Comparison of ENCODE assay signal across 1 cellular context in genomic region chr15:48861813-48862431, GRCh38.
TF ChIP-seq lines count a peak whose summit lies in the region.

No MANE protein-coding gene starts in this region.

TF ChIP-seq in K562, 482 proteins besides CTCF, POLR2A, EP300 and RAD21 (continued from another document and continues in another):
- TF ChIP-seq, protein P1, sequence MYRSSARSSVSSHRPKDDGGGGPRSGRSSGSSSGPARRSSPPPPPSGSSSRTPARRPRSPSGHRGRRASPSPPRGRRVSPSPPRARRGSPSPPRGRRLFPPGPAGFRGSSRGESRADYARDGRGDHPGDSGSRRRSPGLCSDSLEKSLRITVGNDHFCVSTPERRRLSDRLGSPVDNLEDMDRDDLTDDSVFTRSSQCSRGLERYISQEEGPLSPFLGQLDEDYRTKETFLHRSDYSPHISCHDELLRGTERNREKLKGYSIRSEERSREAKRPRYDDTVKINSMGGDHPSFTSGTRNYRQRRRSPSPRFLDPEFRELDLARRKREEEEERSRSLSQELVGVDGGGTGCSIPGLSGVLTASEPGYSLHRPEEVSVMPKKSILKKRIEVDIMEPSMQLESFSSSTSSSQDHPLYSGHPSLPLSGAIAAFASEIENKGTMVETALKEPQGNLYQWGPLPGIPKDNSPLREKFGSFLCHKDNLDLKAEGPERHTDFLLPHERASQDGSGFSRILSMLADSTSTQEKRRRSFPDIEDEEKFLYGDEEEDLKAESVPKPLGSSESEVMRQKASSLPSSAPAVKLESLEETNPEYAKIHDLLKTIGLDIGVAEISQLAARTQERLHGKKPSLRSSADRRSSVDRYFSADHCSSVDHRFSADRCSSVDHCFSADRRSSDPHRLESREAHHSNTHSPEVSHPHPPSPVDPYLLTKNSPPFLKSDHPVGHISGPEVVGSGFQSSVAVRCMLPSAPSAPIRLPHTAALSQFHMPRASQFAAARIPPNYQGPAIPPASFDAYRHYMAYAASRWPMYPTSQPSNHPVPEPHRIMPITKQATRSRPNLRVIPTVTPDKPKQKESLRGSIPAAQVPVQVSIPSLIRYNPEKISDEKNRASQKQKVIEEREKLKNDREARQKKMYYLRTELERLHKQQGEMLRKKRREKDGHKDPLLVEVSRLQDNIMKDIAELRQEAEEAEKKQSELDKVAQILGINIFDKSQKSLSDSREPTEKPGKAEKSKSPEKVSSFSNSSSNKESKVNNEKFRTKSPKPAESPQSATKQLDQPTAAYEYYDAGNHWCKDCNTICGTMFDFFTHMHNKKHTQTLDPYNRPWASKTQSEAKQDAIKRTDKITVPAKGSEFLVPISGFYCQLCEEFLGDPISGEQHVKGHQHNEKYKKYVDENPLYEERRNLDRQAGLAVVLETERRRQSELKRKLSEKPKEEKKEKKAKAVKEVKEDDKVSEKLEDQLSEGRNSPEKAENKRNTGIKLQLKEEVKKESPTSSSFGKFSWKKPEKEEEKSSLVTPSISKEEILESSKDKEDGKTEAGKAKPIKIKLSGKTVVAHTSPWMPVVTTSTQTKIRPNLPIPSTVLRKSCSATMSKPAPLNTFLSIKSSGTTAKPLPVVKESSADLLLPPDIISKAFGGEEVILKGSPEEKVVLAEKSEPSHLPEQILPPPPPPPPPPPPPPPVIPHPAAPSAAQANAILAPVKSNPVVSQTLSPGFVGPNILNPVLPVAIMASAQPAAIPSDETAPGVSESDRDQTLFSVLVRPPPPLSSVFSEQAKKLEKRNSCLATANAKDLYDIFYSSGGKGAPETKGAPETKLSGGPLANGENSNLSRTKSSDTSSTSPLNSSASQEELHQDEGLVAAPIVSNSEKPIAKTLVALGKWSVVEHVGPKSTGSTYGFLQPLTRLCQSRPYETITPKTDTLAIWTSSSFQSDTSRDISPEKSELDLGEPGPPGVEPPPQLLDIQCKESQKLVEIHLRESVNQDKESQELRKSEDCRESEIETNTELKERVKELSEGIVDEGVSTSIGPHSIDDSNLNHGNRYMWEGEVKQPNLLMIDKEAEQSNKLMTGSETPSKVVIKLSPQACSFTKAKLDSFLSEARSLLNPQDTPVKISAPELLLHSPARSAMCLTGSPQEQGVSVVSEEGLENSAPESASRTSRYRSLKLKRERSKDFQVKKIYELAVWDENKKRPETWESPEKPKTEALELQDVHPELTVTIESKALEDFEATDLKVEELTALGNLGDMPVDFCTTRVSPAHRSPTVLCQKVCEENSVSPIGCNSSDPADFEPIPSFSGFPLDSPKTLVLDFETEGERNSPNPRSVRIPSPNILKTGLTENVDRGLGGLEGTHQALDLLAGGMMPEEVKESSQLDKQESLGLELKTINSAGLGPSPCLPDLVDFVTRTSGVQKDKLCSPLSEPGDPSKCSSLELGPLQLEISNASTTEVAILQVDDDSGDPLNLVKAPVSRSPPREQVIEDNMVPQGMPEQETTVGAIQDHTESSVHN (IDR thresholded peaks at IDR 0.05; ENCODE audit: borderline replicate concordance in 1 of 2, low read depth in 1 of 2), result no peak
- TF ChIP-seq ATF3 (IDR thresholded peaks at IDR 0.05) (no peak), ATF3 (CRISPR knock-in tag; conservative IDR thresholded peaks at IDR 0.05) (no peak), ZNF395 (CRISPR knock-in tag; IDR thresholded peaks at IDR 0.05) (no peak), CHD4 (IDR thresholded peaks at IDR 0.05; ENCODE audit: insufficient read depth, insufficient replicate concordance, low read depth, low read length, poor library complexity, severe bottlenecking) (no peak), PML (IDR thresholded peaks at IDR 0.05; ENCODE audit: low read length) (no peak), CHD2 (IDR thresholded peaks at IDR 0.05; ENCODE audit: low read depth, low read length) (no peak), NFRKB (IDR thresholded peaks at IDR 0.05; ENCODE audit: low read depth) (no peak), ZBTB9 (CRISPR knock-in tag; IDR thresholded peaks at IDR 0.05) (no peak), TRIM24 (IDR thresholded peaks at IDR 0.05) (no peak), ZBTB8A (IDR thresholded peaks at IDR 0.05; ENCODE audit: partially characterized antibody) (no peak), HOMEZ (CRISPR knock-in tag; IDR thresholded peaks at IDR 0.05) (no peak), ZNF717 (CRISPR knock-in tag; IDR thresholded peaks at IDR 0.05) (no peak), ESRRA (IDR thresholded peaks at IDR 0.05; ENCODE audit: borderline replicate concordance, low read depth) (no peak), FOXK1 (CRISPR knock-in tag; IDR thresholded peaks at IDR 0.05; ENCODE audit: borderline replicate concordance) (no peak), NUFIP1 (IDR thresholded peaks at IDR 0.05; ENCODE audit: partially characterized antibody) (no peak), LCOR (CRISPR knock-in tag; IDR thresholded peaks at IDR 0.05) (no peak), FOXK2 (conservative IDR thresholded peaks at IDR 0.05 in 1 of 2, IDR thresholded peaks at IDR 0.05 in 1 of 2; ENCODE audit: low read depth in 2 of 2) (no peak), ARID2 (IDR thresholded peaks at IDR 0.05) (peak; percentile 80), SMARCA4 (IDR thresholded peaks at IDR 0.05) (no peak), BMI1 (IDR thresholded peaks at IDR 0.05; ENCODE audit: low read length) (no peak), ZNF668 (CRISPR knock-in tag; IDR thresholded peaks at IDR 0.05) (no peak), TBP (optimal IDR thresholded peaks at IDR 0.05; ENCODE audit: low read depth, low read length) (peak; percentile 19), ASH1L (IDR thresholded peaks at IDR 0.05; ENCODE audit: borderline replicate concordance, low read depth, partially characterized antibody) (no peak), YBX1 (IDR thresholded peaks at IDR 0.05) (no peak), KLF16 (IDR thresholded peaks at IDR 0.05) (0 out of 2 replicates have a peak, but pooled peaks have one; percentile 37), IFI16 (CRISPR knock-in tag; IDR thresholded peaks at IDR 0.05) (no peak), ZBTB1 (CRISPR knock-in tag; IDR thresholded peaks at IDR 0.05; ENCODE audit: borderline replicate concordance, low read depth) (no peak), JUNB (CRISPR knock-in tag; conservative IDR thresholded peaks at IDR 0.05) (no peak), ZNF280A (IDR thresholded peaks at IDR 0.05; ENCODE audit: low read depth, partially characterized antibody) (no peak), XRCC5 (IDR thresholded peaks at IDR 0.05; ENCODE audit: low read depth, low read length) (no peak)
- TF ChIP-seq, protein P2, sequence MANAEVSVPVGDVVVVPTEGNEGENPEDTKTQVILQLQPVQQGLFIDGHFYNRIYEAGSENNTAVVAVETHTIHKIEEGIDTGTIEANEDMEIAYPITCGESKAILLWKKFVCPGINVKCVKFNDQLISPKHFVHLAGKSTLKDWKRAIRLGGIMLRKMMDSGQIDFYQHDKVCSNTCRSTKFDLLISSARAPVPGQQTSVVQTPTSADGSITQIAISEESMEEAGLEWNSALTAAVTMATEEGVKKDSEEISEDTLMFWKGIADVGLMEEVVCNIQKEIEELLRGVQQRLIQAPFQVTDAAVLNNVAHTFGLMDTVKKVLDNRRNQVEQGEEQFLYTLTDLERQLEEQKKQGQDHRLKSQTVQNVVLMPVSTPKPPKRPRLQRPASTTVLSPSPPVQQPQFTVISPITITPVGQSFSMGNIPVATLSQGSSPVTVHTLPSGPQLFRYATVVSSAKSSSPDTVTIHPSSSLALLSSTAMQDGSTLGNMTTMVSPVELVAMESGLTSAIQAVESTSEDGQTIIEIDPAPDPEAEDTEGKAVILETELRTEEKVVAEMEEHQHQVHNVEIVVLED (CRISPR knock-in tag; IDR thresholded peaks at IDR 0.05), result no peak
- TF ChIP-seq, protein P3, sequence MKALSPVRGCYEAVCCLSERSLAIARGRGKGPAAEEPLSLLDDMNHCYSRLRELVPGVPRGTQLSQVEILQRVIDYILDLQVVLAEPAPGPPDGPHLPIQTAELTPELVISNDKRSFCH (CRISPR knock-in tag; IDR thresholded peaks at IDR 0.05), result no peak
- TF ChIP-seq, protein P3 (tag; IDR thresholded peaks at IDR 0.05), result no peak
- TF ChIP-seq, protein P4, sequence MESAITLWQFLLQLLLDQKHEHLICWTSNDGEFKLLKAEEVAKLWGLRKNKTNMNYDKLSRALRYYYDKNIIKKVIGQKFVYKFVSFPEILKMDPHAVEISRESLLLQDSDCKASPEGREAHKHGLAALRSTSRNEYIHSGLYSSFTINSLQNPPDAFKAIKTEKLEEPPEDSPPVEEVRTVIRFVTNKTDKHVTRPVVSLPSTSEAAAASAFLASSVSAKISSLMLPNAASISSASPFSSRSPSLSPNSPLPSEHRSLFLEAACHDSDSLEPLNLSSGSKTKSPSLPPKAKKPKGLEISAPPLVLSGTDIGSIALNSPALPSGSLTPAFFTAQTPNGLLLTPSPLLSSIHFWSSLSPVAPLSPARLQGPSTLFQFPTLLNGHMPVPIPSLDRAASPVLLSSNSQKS (CRISPR knock-in tag; IDR thresholded peaks at IDR 0.05), result no peak
- TF ChIP-seq, protein P5, sequence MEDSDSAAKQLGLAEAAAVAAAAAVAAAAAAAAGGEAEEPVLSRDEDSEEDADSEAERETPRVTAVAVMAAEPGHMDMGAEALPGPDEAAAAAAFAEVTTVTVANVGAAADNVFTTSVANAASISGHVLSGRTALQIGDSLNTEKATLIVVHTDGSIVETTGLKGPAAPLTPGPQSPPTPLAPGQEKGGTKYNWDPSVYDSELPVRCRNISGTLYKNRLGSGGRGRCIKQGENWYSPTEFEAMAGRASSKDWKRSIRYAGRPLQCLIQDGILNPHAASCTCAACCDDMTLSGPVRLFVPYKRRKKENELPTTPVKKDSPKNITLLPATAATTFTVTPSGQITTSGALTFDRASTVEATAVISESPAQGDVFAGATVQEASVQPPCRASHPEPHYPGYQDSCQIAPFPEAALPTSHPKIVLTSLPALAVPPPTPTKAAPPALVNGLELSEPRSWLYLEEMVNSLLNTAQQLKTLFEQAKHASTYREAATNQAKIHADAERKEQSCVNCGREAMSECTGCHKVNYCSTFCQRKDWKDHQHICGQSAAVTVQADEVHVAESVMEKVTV (CRISPR knock-in tag; IDR thresholded peaks at IDR 0.05), result peak; percentile 98
- TF ChIP-seq, protein P6, sequence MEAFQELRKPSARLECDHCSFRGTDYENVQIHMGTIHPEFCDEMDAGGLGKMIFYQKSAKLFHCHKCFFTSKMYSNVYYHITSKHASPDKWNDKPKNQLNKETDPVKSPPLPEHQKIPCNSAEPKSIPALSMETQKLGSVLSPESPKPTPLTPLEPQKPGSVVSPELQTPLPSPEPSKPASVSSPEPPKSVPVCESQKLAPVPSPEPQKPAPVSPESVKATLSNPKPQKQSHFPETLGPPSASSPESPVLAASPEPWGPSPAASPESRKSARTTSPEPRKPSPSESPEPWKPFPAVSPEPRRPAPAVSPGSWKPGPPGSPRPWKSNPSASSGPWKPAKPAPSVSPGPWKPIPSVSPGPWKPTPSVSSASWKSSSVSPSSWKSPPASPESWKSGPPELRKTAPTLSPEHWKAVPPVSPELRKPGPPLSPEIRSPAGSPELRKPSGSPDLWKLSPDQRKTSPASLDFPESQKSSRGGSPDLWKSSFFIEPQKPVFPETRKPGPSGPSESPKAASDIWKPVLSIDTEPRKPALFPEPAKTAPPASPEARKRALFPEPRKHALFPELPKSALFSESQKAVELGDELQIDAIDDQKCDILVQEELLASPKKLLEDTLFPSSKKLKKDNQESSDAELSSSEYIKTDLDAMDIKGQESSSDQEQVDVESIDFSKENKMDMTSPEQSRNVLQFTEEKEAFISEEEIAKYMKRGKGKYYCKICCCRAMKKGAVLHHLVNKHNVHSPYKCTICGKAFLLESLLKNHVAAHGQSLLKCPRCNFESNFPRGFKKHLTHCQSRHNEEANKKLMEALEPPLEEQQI (IDR thresholded peaks at IDR 0.05), result peak; percentile 46; the same call in 1 of the 2 replicates
